ENCODE assay signal across 11 cellular contexts in genomic region chr10:91090761-91091529, GRCh38.
DNase-seq lines count a peak whose midpoint lies in the region; TF ChIP-seq lines count a peak whose summit lies in the region.
"Had no signal": no experiment of that assay in that cellular context is flagged by ENCODE, and none has a peak within 500 bp of the region (broad histone marks: within the 10 kb centered on the region; RNA-seq: fewer than 3 reads in every experiment).

No MANE protein-coding gene starts in this region.

- no peaks in the 10 kb centered on the region for H3K9me3 ChIP-seq in osteoblast (ENCODE audit: low read depth, low read length)
- peaks cover 0 to 8% (median 0%) of the 10 kb centered on the region in 4 donors for H3K9me3 ChIP-seq in tibial nerve
- H3K9me3 ChIP-seq: colonic mucosa had no signal

- H4K20me1 ChIP-seq in osteoblast (ENCODE audit: insufficient read depth, low read length): no peaks in the 10 kb centered on the region

- H3K27me3 ChIP-seq in osteoblast (ENCODE audit: insufficient read depth, low read length) (no peaks in the 10 kb centered on the region), tibial nerve (no peaks in the 10 kb centered on the region)
- H3K27me3 ChIP-seq: colonic mucosa had no signal

- H3K4me2 ChIP-seq in osteoblast (ENCODE audit: insufficient read depth, low read length): no peak overlapping the region

- no peak overlapping the region for H2AFZ ChIP-seq in osteoblast (ENCODE audit: low read length)

- no peaks in the 10 kb centered on the region for H3K36me3 ChIP-seq in osteoblast (ENCODE audit: insufficient read depth, low read length)
- H3K36me3 ChIP-seq in tibial nerve: no peaks in the 10 kb centered on the region
- H3K36me3 ChIP-seq: colonic mucosa had no signal

- DNase-seq in NCI-H2107 treated with DMSO at 0.1 percent for 48 hours (lab: John Stamatoyannopoulos, UW; ENCODE audit: unreplicated experiment): peak; percentile 26
- no peak for DNase-seq in NCI-H2107 (lab: John Stamatoyannopoulos, UW)
- DNase-seq in LHCN-M2 (ENCODE audit: low read depth): peak; percentile 18
- peak; percentile 61 for DNase-seq in choroid plexus epithelial cell (ENCODE audit: low read depth)
- DNase-seq in osteoblast (ENCODE audit: insufficient read length, low spot score, missing footprints): no peak
- DNase-seq in tibial nerve (ENCODE audit: low spot score in 2 of 2): no peak
- no peak for DNase-seq in stimulated activated CD4-positive, alpha-beta T cell treated with anti-CD3 and anti-CD28 coated beads, Interleukin-1b, Interleukin-23, amount 100 ng/mL, for 48 hours
- no peak for DNase-seq in stimulated activated naive CD4-positive, alpha-beta T cell treated with Interleukin-2 at 50 U/mL for 16 hours (lab: John Stamatoyannopoulos, UW)
- DNase-seq: activated CD8-positive, alpha-beta memory T cell treated with anti-CD3 and anti-CD28 coated beads, Interleukin-2, amount 50 U/mL, for 48 hours; colonic mucosa; SIG-M5 had no signal

- TF ChIP-seq CTCF in choroid plexus epithelial cell (conservative IDR thresholded peaks at IDR 0.05; ENCODE audit: low read depth, low read length) (peak; percentile 62), osteoblast (IDR thresholded peaks at IDR 0.05; ENCODE audit: extremely low read depth, low read depth, low read length) (peak; percentile 28), tibial nerve (IDR thresholded peaks at IDR 0.05) (peak in 2 of 5 experiments; percentile 10 to 13)

- H3K4me3 ChIP-seq in choroid plexus epithelial cell (ENCODE audit: low read depth, low read length) (no peak overlapping the region), osteoblast (ENCODE audit: insufficient read depth, low read length) (no peak overlapping the region), tibial nerve (no peak overlapping the region)
- H3K4me3 ChIP-seq: colonic mucosa had no signal

- WGBS in tibial nerve, 2 donors: 35 to 40% methylated on average over 5 of the region's 5 CpGs

- TF ChIP-seq EP300 in tibial nerve (IDR thresholded peaks at IDR 0.05): no peak

- TF ChIP-seq POLR2A in tibial nerve (IDR thresholded peaks at IDR 0.05): no peak

- H3K4me1 ChIP-seq in osteoblast (ENCODE audit: insufficient read depth, low read length) (peaks cover 3% of the 10 kb centered on the region), tibial nerve (peaks cover 0 to 8% (median 0%) of the 10 kb centered on the region in 4 donors)
- H3K4me1 ChIP-seq: colonic mucosa had no signal

- no peaks in the 10 kb centered on the region for H3K79me2 ChIP-seq in osteoblast (ENCODE audit: insufficient read depth, low read length)

- H3K27ac ChIP-seq in osteoblast (ENCODE audit: low read depth, low read length) (no peak overlapping the region), tibial nerve (no peak overlapping the region)
- H3K27ac ChIP-seq: colonic mucosa had no signal

Comparison
In these comparisons a context has a peak if more than half of its experiments do, and no peak if none do; other contexts are left out.
1. DNase-seq: peak in NCI-H2107 treated with DMSO at 0.1 percent for 48 hours (single experiment), LHCN-M2 (single experiment) and choroid plexus epithelial cell (single experiment); none in NCI-H2107 (single experiment), osteoblast (single experiment), tibial nerve (0 of 2), stimulated activated CD4-positive, alpha-beta T cell treated with anti-CD3 and anti-CD28 coated beads, Interleukin-1b, Interleukin-23, amount 100 ng/mL, for 48 hours (single experiment) and stimulated activated naive CD4-positive, alpha-beta T cell treated with Interleukin-2 at 50 U/mL for 16 hours (single experiment).